Comparison of ENCODE assay signal across 10 cellular contexts in the genomic region with DNA sequence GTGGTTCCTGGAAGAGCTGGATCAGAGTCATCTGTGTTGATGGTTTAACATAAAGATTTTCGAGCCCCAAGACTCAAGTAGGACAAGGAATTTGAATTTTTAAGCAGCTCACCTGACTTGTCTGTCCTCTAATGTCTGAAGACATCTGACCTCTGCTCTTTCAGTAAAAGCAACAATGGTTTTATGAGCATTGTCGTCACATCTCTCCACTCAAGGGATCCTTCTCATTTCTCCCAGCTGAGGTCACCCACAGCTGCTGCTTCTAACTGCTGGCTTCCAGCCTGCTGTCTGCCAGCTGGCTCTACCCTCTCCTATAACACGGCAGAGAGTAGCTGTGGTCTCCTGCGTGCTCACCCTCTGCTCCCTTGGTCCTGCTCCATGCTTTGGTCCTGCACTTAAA. TPM values are rescaled to one million over a fixed set of nuclear protein-coding genes. Genes with fewer than 3 reads are reported as not detected.
DNase-seq lines count a peak whose midpoint lies in the region; ATAC-seq and TF ChIP-seq lines count a peak whose summit lies in the region.
"Had no signal": no experiment of that assay in that cellular context is flagged by ENCODE, and none has a peak within 500 bp of the region (broad histone marks: within the 10 kb centered on the region; RNA-seq: fewer than 3 reads in every experiment).

No MANE protein-coding gene starts in this region.

- H3K9me3 ChIP-seq in right atrium auricular region (no peaks in the 10 kb centered on the region), SJCRH30 (replicated peaks) (no peaks in the 10 kb centered on the region; the same call in 1 of the 2 replicates), sigmoid colon (peaks cover 0 to 4% (median 0%) of the 10 kb centered on the region in 4 donors)

- H3K4me3 ChIP-seq in right atrium auricular region (no peak overlapping the region), SJCRH30 (peak overlapping the region; percentile 29), sigmoid colon (no peak overlapping the region)

- no peaks in the 10 kb centered on the region for H3K27me3 ChIP-seq in right atrium auricular region
- H3K27me3 ChIP-seq in SJCRH30, result no peaks in the 10 kb centered on the region
- H3K27me3 ChIP-seq in sigmoid colon, result no peaks in the 10 kb centered on the region

- intact Hi-C loops in Right ventricle myocardium inferior (cut with DNase I) (loop anchor here (10.0 kb wide), 1 partner anchor 119 kb away; no protein-coding TSS in a partner anchor), sigmoid colon (cut with DNase I) (no loop called here)

- peak in 2 of 4 donors; percentile 62 to 68 for TF ChIP-seq EP300 in sigmoid colon (IDR thresholded peaks at IDR 0.05)

- 3 to 24% methylated on average over 4 of the region's 4 CpGs for WGBS in sigmoid colon, 2 donors

- no peak for TF ChIP-seq POLR2A in sigmoid colon (IDR thresholded peaks at IDR 0.05)

- no peak overlapping the region for H3K27ac ChIP-seq in right atrium auricular region
- peak overlapping the region; percentile 97 for H3K27ac ChIP-seq in SJCRH30
- H3K27ac ChIP-seq in sigmoid colon, result peak overlapping the region in 3 of 4 donors; percentile 24 to 70 (median 65)
- H3K27ac ChIP-seq: C4-2B had no signal

- H3K36me3 ChIP-seq in right atrium auricular region (no peaks in the 10 kb centered on the region), SJCRH30 (0 out of 2 replicates have a peak, but pooled peaks cover 2% of the 10 kb centered on the region), sigmoid colon (no peaks in the 10 kb centered on the region)

- H3K4me1 ChIP-seq in right atrium auricular region, result peaks cover 0 to 25% of the 10 kb centered on the region in 2 donors
- peaks cover 25% of the 10 kb centered on the region for H3K4me1 ChIP-seq in SJCRH30
- H3K4me1 ChIP-seq in sigmoid colon, result peaks cover 0 to 34% (median 30%) of the 10 kb centered on the region in 4 donors

- no peak for TF ChIP-seq CTCF in right atrium auricular region (IDR thresholded peaks at IDR 0.05)
- no peak for TF ChIP-seq CTCF in sigmoid colon (IDR thresholded peaks at IDR 0.05)

- ATAC-seq in Right ventricle myocardium inferior, result peak; percentile 90

- DNase-seq in Right ventricle myocardium inferior (ENCODE audit: missing footprints), result no peak
- DNase-seq in right atrium auricular region (ENCODE audit: low spot score), result no peak
- peak; percentile 94 to 96 for DNase-seq in SJCRH30
- peak; percentile 95 for DNase-seq in globus pallidus (ENCODE audit: low spot score)
- DNase-seq in sigmoid colon, result peak; percentile 69
- DNase-seq in stimulated activated CD4-positive, alpha-beta T cell treated with anti-CD3 and anti-CD28 coated beads, Interleukin-4, amount 100 ng/mL, for 1 hour, result no peak
- no peak for DNase-seq in NCI-H526 treated with DMSO at 0.1 percent for 48 hours (lab: John Stamatoyannopoulos, UW)
- no peak for DNase-seq in activated T-cell treated with anti-CD3 and anti-CD28 coated beads for 4 hours
- DNase-seq: activated B cell treated with CpG ODN at 0.5 μM for 24 hours had no signal

RNA-seq across cellular contexts. Expression of a gene that starts 24.7 kb away (rescaled TPM):
- total RNA-seq in Right ventricle myocardium inferior (41.3 TPM), right atrium auricular region (10 to 100 TPM; 25.6 to 32.4 TPM), sigmoid colon (10 to 100 TPM; 57.6 to 66.5 (median 64.7) TPM)
- total RNA-seq in SJCRH30 (2014; rRNA removed; shearing (Covaris generic)), result 331 and 358 TPM in 2 replicates
- 10 to 100 TPM; 44.4 to 71.7 (median 56.9) TPM for polyA plus RNA-seq in sigmoid colon

Comparison
In these comparisons a context has a peak if more than half of its experiments do, and no peak if none do; other contexts are left out.
1. DNase-seq: peak in SJCRH30 (2 of 2), globus pallidus (single experiment) and sigmoid colon (single experiment); none in Right ventricle myocardium inferior (single experiment), right atrium auricular region (single experiment), stimulated activated CD4-positive, alpha-beta T cell treated with anti-CD3 and anti-CD28 coated beads, Interleukin-4, amount 100 ng/mL, for 1 hour (single experiment), NCI-H526 treated with DMSO at 0.1 percent for 48 hours (single experiment) and activated T-cell treated with anti-CD3 and anti-CD28 coated beads for 4 hours (single experiment).
2. H3K27ac ChIP-seq: peak in SJCRH30 (single experiment) and sigmoid colon (3 of 4); none in right atrium auricular region (0 of 2).